In the genomic region with DNA sequence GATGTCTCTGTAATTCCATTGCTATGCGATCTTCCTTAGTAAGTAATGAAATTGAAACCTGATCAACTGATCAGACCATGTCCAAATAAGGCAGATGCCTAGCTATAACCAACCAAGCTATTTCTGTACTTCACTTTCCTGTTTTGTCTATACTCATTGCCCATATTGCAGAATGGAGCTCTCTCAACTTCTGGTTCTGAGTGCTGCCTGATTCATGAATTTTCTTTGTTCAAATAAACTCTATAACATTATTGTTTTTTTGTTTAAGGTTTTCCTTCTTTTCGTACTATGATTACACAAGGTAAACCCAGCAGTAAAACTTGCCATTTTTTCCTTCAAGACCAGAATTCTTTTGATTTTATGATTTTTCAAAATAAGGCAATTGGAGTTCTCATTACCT, we compare ENCODE assay signal across 33 cellular contexts.
"Had no signal": no experiment of that assay in that cellular context is flagged by ENCODE, and none has a peak within 500 bp of the region (broad histone marks: within the 10 kb centered on the region; RNA-seq: fewer than 3 reads in every experiment).

No MANE protein-coding gene starts in this region.

- H3K36me3 ChIP-seq: adrenal gland, cardiac muscle cell had no signal

- DNase-seq: activated B cell treated with CpG ODN at 0.5 μM for 24 hours; activated CD4-positive, alpha-beta memory T cell treated with anti-CD3 and anti-CD28 coated beads for 36 hours; activated CD4-positive, alpha-beta T cell treated with anti-CD3 and anti-CD28 coated beads for 4 hours; activated CD4-positive, alpha-beta T cell treated with anti-CD3 and anti-CD28 coated beads, Interleukin-2, amount 10 ng/mL, durations not matched to agents 7 days and 5 days; activated CD4-positive, CD25-positive, alpha-beta regulatory T cell treated with anti-CD3 and anti-CD28 coated beads, Interleukin-2, amount 50 U/mL, for 72 hours; activated CD8-positive, alpha-beta memory T cell treated with anti-CD3 and anti-CD28 coated beads, Interleukin-2, amount 50 U/mL, for 4 hours; activated effector memory CD4-positive, alpha-beta T cell treated with anti-CD3 and anti-CD28 coated beads, Interleukin-2, amount 50 U/mL, for 16 hours; activated gamma-delta T cell treated with Interleukin-2 at 50 U/mL for 16 hours; activated naive CD4-positive, alpha-beta T cell; activated naive CD4-positive, alpha-beta T cell treated with anti-CD3 and anti-CD28 coated beads for 36 hours; activated naive CD4-positive, alpha-beta T cell treated with anti-CD3 and anti-CD28 coated beads, Interleukin-2, amount 50 U/mL, for 16 hours; activated naive CD8-positive, alpha-beta T cell treated with anti-CD3 and anti-CD28 coated beads for 36 hours; activated T-cell treated with anti-CD3 and anti-CD28 coated beads for 4 hours; activated T-cell treated with anti-CD3 and anti-CD28 coated beads, Interleukin-2, amount 50 U/mL, for 1 hour; activated T-cell treated with anti-CD3 and anti-CD28 coated beads, Interleukin-2, amount 50 U/mL, for 4 hours; activated T-cell treated with anti-CD3 and anti-CD28 coated beads, Interleukin-2, amount 50 U/mL, for 72 hours; adrenal gland; amniotic stem cell; caudate nucleus; cerebellar nuclear complex; T-helper 1 cell; T-helper 2 cell; T-helper 9 cell had no signal

- H3K4me1 Mint-ChIP-seq: brain had no signal

- H3K27me3 Mint-ChIP-seq: activated B cell treated with CpG ODN at 0.5 μM for 24 hours; activated CD4-positive, alpha-beta memory T cell treated with anti-CD3 and anti-CD28 coated beads for 36 hours; activated CD4-positive, alpha-beta T cell treated with anti-CD3 and anti-CD28 coated beads, Interleukin-2, amount 10 ng/mL, durations not matched to agents 7 days and 5 days; activated naive CD8-positive, alpha-beta T cell treated with anti-CD3 and anti-CD28 coated beads for 36 hours; activated T-helper 17 cell treated with anti-CD3 and anti-CD28 coated beads, Interleukin-2, amount 50 U/mL, for 72 hours; brain; central memory CD8-positive, alpha-beta T cell had no signal

- H3K27me3 ChIP-seq: adrenal gland, ascending aorta, cardiac muscle cell had no signal

- H3K9me3 ChIP-seq: adrenal gland, ascending aorta had no signal

- H3K27ac Mint-ChIP-seq: activated B cell treated with CpG ODN at 0.5 μM for 24 hours; activated CD4-positive, alpha-beta memory T cell treated with anti-CD3 and anti-CD28 coated beads for 36 hours; activated CD4-positive, alpha-beta T cell treated with anti-CD3 and anti-CD28 coated beads, Interleukin-2, amount 10 ng/mL, durations not matched to agents 7 days and 5 days; activated naive CD4-positive, alpha-beta T cell treated with anti-CD3 and anti-CD28 coated beads for 36 hours; activated naive CD4-positive, alpha-beta T cell treated with anti-CD3 and anti-CD28 coated beads, Interleukin-2, amount 50 U/mL, for 72 hours; activated naive CD8-positive, alpha-beta T cell treated with anti-CD3 and anti-CD28 coated beads for 36 hours; activated T-cell treated with anti-CD3 and anti-CD28 coated beads, Interleukin-2, amount 50 U/mL, for 72 hours; activated T-helper 1 cell treated with anti-CD3 and anti-CD28 coated beads, Interleukin-12 subunit alpha, Interleukin-12 subunit beta, Interleukin-2, Interleukin-4 antibody, amounts not matched to agents 30 ng/mL and 10 ng/mL and 1 ng/mL, durations not matched to agents 14 hours and 24 hours and 36 hours; activated T-helper 17 cell treated with anti-CD3 and anti-CD28 coated beads, Interleukin-2, amount 50 U/mL, for 72 hours; brain; T-helper 1 cell treated with Interleukin-12 subunit alpha and Interleukin-12 subunit beta and Interleukin-4 antibody, amounts not matched to agents 30 μg/mL and 1 μg/mL, for 36 hours; T-helper 2 cell treated with Interferon-gamma antibody and Interleukin-4, amounts not matched to agents 5 μg/mL and 100 μg/mL, for 36 hours had no signal

- H3K4me1 ChIP-seq: adrenal gland, ascending aorta had no signal

- ATAC-seq: activated naive CD4-positive, alpha-beta T cell treated with anti-CD3 and anti-CD28 coated beads, Interleukin-2, amount 50 U/mL, for 72 hours; activated T-cell treated with anti-CD3 and anti-CD28 coated beads, Interleukin-2, amount 50 U/mL, for 4 hours; activated T-cell treated with anti-CD3 and anti-CD28 coated beads, Interleukin-2, amount 50 U/mL, for 72 hours; activated T-helper 17 cell treated with anti-CD3 and anti-CD28 coated beads, Interleukin-2, amount 50 U/mL, for 72 hours had no signal

- H3K4me3 Mint-ChIP-seq: activated B cell treated with CpG ODN at 0.5 μM for 24 hours; activated CD4-positive, alpha-beta memory T cell treated with anti-CD3 and anti-CD28 coated beads for 36 hours; activated CD4-positive, alpha-beta T cell treated with anti-CD3 and anti-CD28 coated beads, Interleukin-2, amount 10 ng/mL, durations not matched to agents 7 days and 5 days; activated naive CD4-positive, alpha-beta T cell treated with anti-CD3 and anti-CD28 coated beads for 36 hours; activated naive CD8-positive, alpha-beta T cell treated with anti-CD3 and anti-CD28 coated beads for 36 hours; activated T-cell treated with anti-CD3 and anti-CD28 coated beads, Interleukin-2, amount 50 U/mL, for 4 hours; activated T-cell treated with anti-CD3 and anti-CD28 coated beads, Interleukin-2, amount 50 U/mL, for 72 hours; activated T-helper 1 cell treated with anti-CD3 and anti-CD28 coated beads, Interleukin-12 subunit alpha, Interleukin-12 subunit beta, Interleukin-2, Interleukin-4 antibody, amounts not matched to agents 30 ng/mL and 10 ng/mL and 1 ng/mL, durations not matched to agents 14 hours and 24 hours and 36 hours; activated T-helper 17 cell treated with anti-CD3 and anti-CD28 coated beads, Interleukin-2, amount 50 U/mL, for 72 hours; brain; central memory CD8-positive, alpha-beta T cell; T-helper 1 cell treated with Interleukin-12 subunit alpha and Interleukin-12 subunit beta and Interleukin-4 antibody, amounts not matched to agents 30 μg/mL and 1 μg/mL, for 36 hours; T-helper 2 cell treated with Interferon-gamma antibody and Interleukin-4, amounts not matched to agents 5 μg/mL and 100 μg/mL, for 36 hours had no signal

- H3K27ac ChIP-seq: adrenal gland, ascending aorta, cardiac muscle cell, VCaP had no signal

- H3K4me3 ChIP-seq: adrenal gland, ascending aorta, cardiac muscle cell had no signal
